9 cellular contexts compared by ENCODE assay signal in the genomic region with DNA sequence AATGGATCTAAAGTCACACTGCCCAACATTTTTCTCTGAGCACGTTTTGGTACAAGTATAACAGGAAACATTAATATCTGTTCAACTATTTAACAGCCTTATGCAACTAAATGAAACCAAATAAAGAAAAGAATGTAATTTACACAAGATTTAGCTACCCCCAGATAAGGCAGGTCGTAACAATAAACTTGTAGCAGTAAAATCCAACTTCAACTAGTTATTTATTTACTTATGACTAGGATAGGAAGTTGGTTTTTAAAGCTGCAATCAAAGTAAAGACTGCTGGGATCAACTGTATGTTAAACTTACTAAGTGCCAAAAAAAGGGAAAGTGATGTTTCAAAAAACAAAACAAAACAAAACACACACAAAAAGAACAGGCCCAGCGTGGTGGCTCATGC. TPM values are rescaled to one million over a fixed set of nuclear protein-coding genes. Genes with fewer than 3 reads are reported as not detected.
A peak's percentile ranks its signal among the peaks of the same experiment; 100 is the strongest.
DNase-seq lines count a peak whose midpoint lies in the region; ATAC-seq, FAIRE-seq and TF ChIP-seq lines count a peak whose summit lies in the region.
"Had no signal": no experiment of that assay in that cellular context is flagged by ENCODE, and none has a peak within 500 bp of the region (broad histone marks: within the 10 kb centered on the region; RNA-seq: fewer than 3 reads in every experiment).

No MANE protein-coding gene starts in this region.

- TF ChIP-seq CTCF in CD4-positive, alpha-beta T cell (IDR thresholded peaks at IDR 0.05) = no peak
- TF ChIP-seq CTCF in fibroblast of villous mesenchyme (IDR thresholded peaks at IDR 0.05; ENCODE audit: insufficient read depth, low read depth, low read length) = no peak
- TF ChIP-seq CTCF in gastrocnemius medialis (IDR thresholded peaks at IDR 0.05 in 4 of 5, conservative IDR thresholded peaks at IDR 0.05 in 1 of 5) = no peak

- ATAC-seq in CD4-positive, alpha-beta T cell (ENCODE audit: poor library complexity) = no peak
- no peak for ATAC-seq in gastrocnemius medialis

- H3K27ac ChIP-seq in CD4-positive, alpha-beta T cell (ENCODE audit: low read depth, low read length) = no peak overlapping the region
- peak overlapping the region; percentile 33 to 65 (median 62) for H3K27ac ChIP-seq in gastrocnemius medialis

- H3K4me3 ChIP-seq in fibroblast of villous mesenchyme (ENCODE audit: low read depth, low read length) (no peak overlapping the region), gastrocnemius medialis (no peak overlapping the region)

- POLR2A ChIA-PET in CD4-positive, alpha-beta T cell (lab: Charles Lee) = no interaction called here

- intact Hi-C loops in CD4-positive, alpha-beta T cell (cut with DNase I, micrococcal nuclease) = loop anchor here (2.0 to 5.0 kb wide), 2 partner anchors 31 to 32 kb away; a partner anchor contains a TSS
- intact Hi-C loops in gastrocnemius medialis (cut with DNase I; ENCODE audit: low total_unique reads) = no loop called here

- H3K36me3 ChIP-seq in gastrocnemius medialis = no peaks in the 10 kb centered on the region

- CTCF ChIA-PET in CD4-positive, alpha-beta T cell (lab: Charles Lee) = interaction anchor here (1.1 kb wide), 1 partner anchor 18 kb away, joined by 3 read pairs; no protein-coding TSS in a partner anchor

- peaks cover 35% of the 10 kb centered on the region for H3K4me1 Mint-ChIP-seq in CD4-positive, alpha-beta T cell (ENCODE audit: low read depth)

- H3K4me3 Mint-ChIP-seq in CD4-positive, alpha-beta T cell = no peak overlapping the region

- peak; percentile 31 for FAIRE-seq in RCC 7860 (lab: Jason Lieb, UNC)

- H3K27me3 ChIP-seq in CD4-positive, alpha-beta T cell (ENCODE audit: control insufficient read depth, insufficient read depth, low read length) = no peaks in the 10 kb centered on the region
- no peaks in the 10 kb centered on the region for H3K27me3 ChIP-seq in gastrocnemius medialis

- no peaks in the 10 kb centered on the region for H3K27me3 Mint-ChIP-seq in CD4-positive, alpha-beta T cell

- no peaks in the 10 kb centered on the region for H3K9me3 Mint-ChIP-seq in CD4-positive, alpha-beta T cell

- peaks cover 56 to 67% of the 10 kb centered on the region in 2 donors for H3K4me1 ChIP-seq in gastrocnemius medialis

- no peak for TF ChIP-seq POLR2A in gastrocnemius medialis (IDR thresholded peaks at IDR 0.05)

- no peak for DNase-seq in CD4-positive, alpha-beta T cell
- DNase-seq in RCC 7860 (ENCODE audit: low spot score) (no peak), fibroblast of villous mesenchyme (ENCODE audit: low read depth) (peak; percentile 82), gastrocnemius medialis (no peak), HK-2 (ENCODE audit: unreplicated experiment) (no peak), activated gamma-delta T cell (lab: John Stamatoyannopoulos, UW) (no peak), UCSD-AML1 (lab: John Stamatoyannopoulos, UW; ENCODE audit: unreplicated experiment) (no peak), NCI-H524 treated with DMSO at 0.1 percent for 48 hours (lab: John Stamatoyannopoulos, UW) (no peak)
- DNase-seq: NCI-H187 treated with DMSO at 0.1 percent for 48 hours had no signal

- H3K36me3 Mint-ChIP-seq in CD4-positive, alpha-beta T cell (ENCODE audit: low read depth) = no peaks in the 10 kb centered on the region

- H3K9me3 ChIP-seq in CD4-positive, alpha-beta T cell (ENCODE audit: control insufficient read depth, low read length) = no peaks in the 10 kb centered on the region
- H3K9me3 ChIP-seq in gastrocnemius medialis = no peaks in the 10 kb centered on the region

- peak overlapping the region; percentile 94 for H3K27ac Mint-ChIP-seq in CD4-positive, alpha-beta T cell

- in situ Hi-C loops in gastrocnemius medialis (cut with MboI; ENCODE audit: low sequenced_read_pairs in 4 of 4) = no loop called here

RNA-seq across cellular contexts. Expression of a gene that starts 30.9 kb away (rescaled TPM):
- total RNA-seq in CD4-positive, alpha-beta T cell = under 1 TPM; 0.44 to 0.61 TPM
- total RNA-seq in fibroblast of villous mesenchyme (266 and 320 TPM in 2 replicates), gastrocnemius medialis (10 to 100 TPM; 44.0 to 75.9 (median 59.7) TPM)

Comparison
In these comparisons a context has a peak if more than half of its experiments do, and no peak if none do; other contexts are left out.
1. RNA of a gene that starts 30.9 kb away (total RNA-seq): 266 to 320 TPM in fibroblast of villous mesenchyme and 44.0 to 75.9 TPM in gastrocnemius medialis; 0.44 to 0.61 TPM in CD4-positive, alpha-beta T cell; every median in the first group is over 10 times any median in the second.